In the genomic region with DNA sequence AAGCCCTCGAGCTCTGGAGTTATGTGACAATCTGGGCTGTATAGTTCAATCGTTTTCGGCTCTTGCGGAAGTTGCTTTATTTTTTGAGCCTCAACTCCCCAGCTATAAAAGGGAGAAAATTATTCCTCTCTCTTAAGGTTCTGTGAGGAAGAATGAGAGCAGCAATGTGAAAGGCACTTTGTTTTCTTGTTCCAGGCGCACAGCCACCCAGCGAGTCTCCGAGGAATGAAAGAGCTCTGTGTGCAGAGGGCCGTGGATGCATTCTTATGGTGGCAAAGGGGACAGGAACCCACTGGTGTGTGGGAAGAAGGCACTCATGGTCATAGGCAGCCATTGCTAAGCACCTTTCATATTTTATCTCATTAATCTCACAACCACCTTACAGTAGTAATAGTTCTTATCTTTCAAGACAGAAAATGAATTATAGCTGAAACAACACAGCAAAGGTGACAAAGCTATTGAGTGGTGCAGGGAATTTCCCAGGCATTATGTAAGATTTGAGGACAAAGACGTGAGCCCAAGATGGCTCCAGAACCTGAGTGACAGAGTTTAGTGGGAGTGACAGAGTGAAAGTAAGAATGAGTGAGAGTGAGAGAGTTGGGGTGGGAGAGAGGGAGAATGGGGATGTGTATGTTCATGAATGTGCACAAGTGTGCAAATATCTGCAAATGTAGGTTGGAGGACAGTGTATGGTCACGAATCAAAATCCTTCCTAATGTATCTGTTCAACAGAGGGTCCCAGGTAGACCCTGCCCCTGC, we compare ENCODE assay signal across 26 cellular contexts. TPM values are rescaled to one million over a fixed set of nuclear protein-coding genes. Genes with fewer than 3 reads are reported as not detected.
DNase-seq lines count a peak whose midpoint lies in the region; ATAC-seq, FAIRE-seq and TF ChIP-seq lines count a peak whose summit lies in the region.
"Had no signal": no experiment of that assay in that cellular context is flagged by ENCODE, and none has a peak within 500 bp of the region (broad histone marks: within the 10 kb centered on the region; RNA-seq: fewer than 3 reads in every experiment).

No MANE protein-coding gene starts in this region.

- no peaks in the 10 kb centered on the region for H3K9me3 ChIP-seq in breast epithelium
- no peaks in the 10 kb centered on the region for H3K9me3 ChIP-seq in CD8-positive, alpha-beta memory T cell (ENCODE audit: low read length)
- H3K9me3 ChIP-seq: esophagus squamous epithelium, upper lobe of right lung had no signal

- H3K4me3 Mint-ChIP-seq in MCF 10A (ENCODE audit: unreplicated experiment) = no peak overlapping the region
- H3K4me3 Mint-ChIP-seq in CD8-positive, alpha-beta memory T cell = no peak overlapping the region
- H3K4me3 Mint-ChIP-seq: activated naive CD8-positive, alpha-beta T cell; endodermal cell; HFFc6; natural killer cell treated with Interleukin-12 subunit alpha and Interleukin-12 subunit beta and Interleukin-15 and Interleukin-18, amount 100 ng/mL, for 72 hours had no signal

- H3K4me3 ChIP-seq in breast epithelium (peak overlapping the region in 2 of 3 donors; percentile 1 to 11), bronchial epithelial cell (ENCODE audit: low read depth, low read length) (no peak overlapping the region)
- H3K4me3 ChIP-seq in CD8-positive, alpha-beta memory T cell (ENCODE audit: low read length) = no peak overlapping the region
- H3K4me3 ChIP-seq: esophagus squamous epithelium, GM23248, upper lobe of right lung had no signal

- POLR2A ChIA-PET in MCF 10A (lab: Yijun Ruan, JAX) = interaction anchor here (0.5 kb wide), 1 partner anchor 305 kb away, joined by 3 read pairs; no protein-coding TSS in a partner anchor
- POLR2A ChIA-PET in CD8-positive, alpha-beta memory T cell (lab: Charles Lee) = no interaction called here

- H3K27ac ChIP-seq in breast epithelium (peak overlapping the region; percentile 13 to 66), layer of hippocampus (ENCODE audit: low read depth, low read length) (peak overlapping the region; percentile 96)
- H3K27ac ChIP-seq in CD8-positive, alpha-beta memory T cell (ENCODE audit: low read depth, low read length) = no peak overlapping the region
- H3K27ac ChIP-seq: esophagus squamous epithelium, GM23248, upper lobe of right lung had no signal

- H3K9me3 Mint-ChIP-seq in MCF 10A (ENCODE audit: unreplicated experiment) = no peaks in the 10 kb centered on the region
- peaks cover 0 to 2% (median 0%) of the 10 kb centered on the region in 5 donors for H3K9me3 Mint-ChIP-seq in CD8-positive, alpha-beta memory T cell
- H3K9me3 Mint-ChIP-seq: endodermal cell; HFFc6; natural killer cell treated with Interleukin-12 subunit alpha and Interleukin-12 subunit beta and Interleukin-15 and Interleukin-18, amount 100 ng/mL, for 72 hours had no signal

- ATAC-seq in sciatic nerve = peak; percentile 83
- ATAC-seq: natural killer cell treated with Interleukin-12 subunit alpha and Interleukin-12 subunit beta and Interleukin-15 and Interleukin-18, amount 100 ng/mL, for 72 hours; upper lobe of right lung had no signal

- peak; percentile 13 for FAIRE-seq in bronchial epithelial cell (lab: Jason Lieb, UNC)

- H3K27me3 Mint-ChIP-seq in MCF 10A (ENCODE audit: insufficient read depth, unreplicated experiment) = peaks cover 46% of the 10 kb centered on the region
- H3K27me3 Mint-ChIP-seq in CD8-positive, alpha-beta memory T cell = peaks cover 13 to 53% of the 10 kb centered on the region in 2 donors
- H3K27me3 Mint-ChIP-seq: activated naive CD8-positive, alpha-beta T cell had no signal

- H3K36me3 ChIP-seq in breast epithelium = no peaks in the 10 kb centered on the region
- H3K36me3 ChIP-seq in bronchial epithelial cell (ENCODE audit: control insufficient read depth, insufficient read depth, low read length) = no peaks in the 10 kb centered on the region
- no peaks in the 10 kb centered on the region for H3K36me3 ChIP-seq in CD8-positive, alpha-beta memory T cell (ENCODE audit: insufficient read depth, low read length)
- H3K36me3 ChIP-seq: upper lobe of right lung had no signal

- no peak for TF ChIP-seq POLR2A in breast epithelium (IDR thresholded peaks at IDR 0.05)

- no peak for DNase-seq in breast epithelium (ENCODE audit: low spot score in 2 of 2)
- no peak for DNase-seq in MCF 10A (ENCODE audit: unreplicated experiment)
- DNase-seq in bronchial epithelial cell (ENCODE audit: low read depth) = no peak
- peak; percentile 65 for DNase-seq in sciatic nerve (ENCODE audit: low spot score)
- no peak for DNase-seq in NCI-H187 treated with DMSO at 0.1 percent for 48 hours (lab: John Stamatoyannopoulos, UW)
- no peak for DNase-seq in CD8-positive, alpha-beta memory T cell
- DNase-seq in germinal center (ENCODE audit: low spot score) = no peak
- DNase-seq: 8988T; activated CD4-positive, alpha-beta T cell treated with anti-CD3 and anti-CD28 coated beads, Interleukin-2, amount 50 U/mL, for 4 hours; cortex of kidney; endodermal cell; esophagus squamous epithelium; GDM1; GM23248; HFFc6; IMR-90; mesenchymal stem cell; NCI-H1092 treated with DMSO at 0.1 percent for 48 hours; NCI-H2029; NCI-H2227 treated with DMSO at 0.1 percent for 48 hours; T-helper 9 cell; upper lobe of right lung had no signal

- CTCF ChIA-PET in MCF 10A (lab: Yijun Ruan, JAX) = interaction anchor here (0.5 to 1.6 kb wide), 5 partner anchors 14 to 930 kb away, joined by 3 to 4 read pairs (median 3); no protein-coding TSS in a partner anchor
- CTCF ChIA-PET in CD8-positive, alpha-beta memory T cell (lab: Charles Lee) = no interaction called here

- H3K4me1 ChIP-seq in breast epithelium = no peaks in the 10 kb centered on the region
- H3K4me1 ChIP-seq in CD8-positive, alpha-beta memory T cell (ENCODE audit: insufficient read depth, low read length) = no peaks in the 10 kb centered on the region
- H3K4me1 ChIP-seq: upper lobe of right lung had no signal

- no peaks in the 10 kb centered on the region for H3K36me3 Mint-ChIP-seq in MCF 10A (ENCODE audit: insufficient read depth, unreplicated experiment)
- H3K36me3 Mint-ChIP-seq in CD8-positive, alpha-beta memory T cell = no peaks in the 10 kb centered on the region
- H3K36me3 Mint-ChIP-seq: natural killer cell treated with Interleukin-12 subunit alpha and Interleukin-12 subunit beta and Interleukin-15 and Interleukin-18, amount 100 ng/mL, for 72 hours had no signal

- H3K27ac Mint-ChIP-seq in MCF 10A (ENCODE audit: low read depth, unreplicated experiment) = no peak overlapping the region
- peak overlapping the region in 1 of 8 donors; percentile 62 for H3K27ac Mint-ChIP-seq in CD8-positive, alpha-beta memory T cell
- H3K27ac Mint-ChIP-seq: activated naive CD8-positive, alpha-beta T cell; endodermal cell; HFFc6; natural killer cell treated with Interleukin-12 subunit alpha and Interleukin-12 subunit beta and Interleukin-15 and Interleukin-18, amount 100 ng/mL, for 72 hours; progenitor cell of endocrine pancreas had no signal

- TF ChIP-seq CTCF in breast epithelium (IDR thresholded peaks at IDR 0.05) = no peak
- TF ChIP-seq CTCF in MCF 10A (IDR thresholded peaks at IDR 0.05; ENCODE audit: unreplicated experiment) = no peak
- TF ChIP-seq CTCF in bronchial epithelial cell (IDR thresholded peaks at IDR 0.05; ENCODE audit: insufficient read depth, low read length, severe bottlenecking) = no peak

- no peaks in the 10 kb centered on the region for H3K27me3 ChIP-seq in breast epithelium
- no peaks in the 10 kb centered on the region for H3K27me3 ChIP-seq in bronchial epithelial cell (ENCODE audit: control insufficient read depth, insufficient read depth, low read length)
- no peaks in the 10 kb centered on the region for H3K27me3 ChIP-seq in layer of hippocampus (ENCODE audit: control insufficient read depth, insufficient read depth, low read length)
- H3K27me3 ChIP-seq in CD8-positive, alpha-beta memory T cell (ENCODE audit: insufficient read depth, low read length, poor library complexity, severe bottlenecking) = no peaks in the 10 kb centered on the region
- H3K27me3 ChIP-seq: esophagus squamous epithelium, upper lobe of right lung had no signal

- peaks cover 6% of the 10 kb centered on the region for H3K4me1 Mint-ChIP-seq in MCF 10A (ENCODE audit: insufficient read depth, unreplicated experiment)
- peaks cover 0 to 3% (median 0%) of the 10 kb centered on the region in 3 donors for H3K4me1 Mint-ChIP-seq in CD8-positive, alpha-beta memory T cell
- H3K4me1 Mint-ChIP-seq: endodermal cell had no signal

- intact Hi-C loops in breast epithelium (cut with DNase I; ENCODE audit: low total_unique reads) = loop anchor here (10.0 kb wide), 1 partner anchor 1848 kb away; no protein-coding TSS in a partner anchor
- intact Hi-C loops in MCF 10A (cut with micrococcal nuclease) = no loop called here
- intact Hi-C loops in sciatic nerve (cut with DNase I) = no loop called here

- BruUV-seq in MCF 10A (replicated peaks; lab: Mats Ljungman, UMichigan) = no TSS peak

RNA-seq across cellular contexts. Expression of a gene that starts 9.4 kb away (rescaled TPM):
- total RNA-seq in breast epithelium = 10 to 100 TPM in 1 of 3 donors, 1 to 10 TPM in 1, under 1 TPM in 1; 0.16 to 12.8 (median 8.3) TPM
- 0.25 and 0.42 TPM in 2 replicates for total RNA-seq in MCF 10A (2022)
- total RNA-seq in bronchial epithelial cell = 0.53 and 1.3 TPM in 2 replicates
- 21.6 TPM for total RNA-seq in sciatic nerve
- total RNA-seq in CD8-positive, alpha-beta memory T cell = under 1 TPM; 0.42 to 0.70 TPM
- polyA plus RNA-seq in CD8-positive, alpha-beta memory T cell = 1.6 TPM
- total RNA-seq: GM23248; natural killer cell treated with Interleukin-12 subunit alpha and Interleukin-12 subunit beta and Interleukin-15 and Interleukin-18, amount 100 ng/mL, for 72 hours had no signal
- polyA plus RNA-seq: GM23248, IMR-90 had no signal

Comparison
In these comparisons a context has a peak if more than half of its experiments do, and no peak if none do; other contexts are left out.
1. H3K4me3 ChIP-seq: peak in breast epithelium (2 of 3); none in bronchial epithelial cell (single experiment) and CD8-positive, alpha-beta memory T cell (single experiment).